Comparison of ENCODE assay signal across 1 cellular context in the genomic region with DNA sequence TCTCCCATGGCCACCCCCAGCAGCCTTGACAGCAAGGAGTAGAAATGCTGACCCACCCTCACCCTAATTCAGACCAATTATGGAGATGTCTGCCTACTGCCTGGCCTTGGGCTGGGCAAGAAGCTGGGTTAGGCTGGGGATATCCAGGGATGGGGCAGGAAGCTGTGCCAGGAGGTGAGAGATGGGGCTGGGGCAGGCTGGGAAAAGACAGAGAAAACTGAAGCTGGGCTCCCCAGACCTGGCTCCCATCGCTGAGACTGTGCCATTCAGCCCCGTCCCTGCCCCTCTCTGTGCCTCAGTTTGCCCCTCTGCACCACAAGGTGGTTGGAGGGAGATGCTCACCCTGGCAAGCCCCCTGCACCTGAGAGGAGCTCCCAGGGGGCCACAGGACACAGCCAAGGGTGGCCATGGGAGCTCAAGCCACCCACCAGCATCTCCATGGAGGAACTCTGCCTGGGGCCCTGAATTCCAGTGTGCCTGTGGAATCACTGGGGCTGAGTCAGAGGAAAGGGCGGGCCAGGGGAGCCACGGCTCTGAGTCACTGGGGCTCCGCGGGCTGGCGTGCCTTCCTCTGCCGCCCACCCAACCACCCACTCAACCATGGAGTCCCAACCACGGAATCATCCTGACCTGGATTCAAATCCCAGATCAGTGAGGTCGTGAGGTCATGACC.
TF ChIP-seq lines count a peak whose summit lies in the region.

No MANE protein-coding gene starts in this region.

TF ChIP-seq in IMR-90, 13 proteins besides CTCF, POLR2A, EP300 and RAD21:
- no peak for TF ChIP-seq USF2 (IDR thresholded peaks at IDR 0.05; ENCODE audit: low read depth, low read length)
- TF ChIP-seq NFE2L2 (IDR thresholded peaks at IDR 0.05; ENCODE audit: low read depth, low read length): no peak
- TF ChIP-seq, protein P1, sequence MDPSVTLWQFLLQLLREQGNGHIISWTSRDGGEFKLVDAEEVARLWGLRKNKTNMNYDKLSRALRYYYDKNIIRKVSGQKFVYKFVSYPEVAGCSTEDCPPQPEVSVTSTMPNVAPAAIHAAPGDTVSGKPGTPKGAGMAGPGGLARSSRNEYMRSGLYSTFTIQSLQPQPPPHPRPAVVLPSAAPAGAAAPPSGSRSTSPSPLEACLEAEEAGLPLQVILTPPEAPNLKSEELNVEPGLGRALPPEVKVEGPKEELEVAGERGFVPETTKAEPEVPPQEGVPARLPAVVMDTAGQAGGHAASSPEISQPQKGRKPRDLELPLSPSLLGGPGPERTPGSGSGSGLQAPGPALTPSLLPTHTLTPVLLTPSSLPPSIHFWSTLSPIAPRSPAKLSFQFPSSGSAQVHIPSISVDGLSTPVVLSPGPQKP (IDR thresholded peaks at IDR 0.05; ENCODE audit: borderline replicate concordance, low read depth, low read length): no peak
- TF ChIP-seq BHLHE40 (IDR thresholded peaks at IDR 0.05; ENCODE audit: low read depth, low read length): no peak; the same call in 1 of the 2 replicates
- peak; percentile 96 for TF ChIP-seq FOS (IDR thresholded peaks at IDR 0.05; ENCODE audit: low read depth, low read length)
- TF ChIP-seq MAZ (IDR thresholded peaks at IDR 0.05; ENCODE audit: borderline replicate concordance, low read depth, low read length): 0 out of 2 replicates have a peak, but pooled peaks have one; percentile 39
- no peak for TF ChIP-seq MAFK (IDR thresholded peaks at IDR 0.05; ENCODE audit: low read depth, low read length)
